Comparison of ENCODE assay signal across 1 cellular context in the genomic region with DNA sequence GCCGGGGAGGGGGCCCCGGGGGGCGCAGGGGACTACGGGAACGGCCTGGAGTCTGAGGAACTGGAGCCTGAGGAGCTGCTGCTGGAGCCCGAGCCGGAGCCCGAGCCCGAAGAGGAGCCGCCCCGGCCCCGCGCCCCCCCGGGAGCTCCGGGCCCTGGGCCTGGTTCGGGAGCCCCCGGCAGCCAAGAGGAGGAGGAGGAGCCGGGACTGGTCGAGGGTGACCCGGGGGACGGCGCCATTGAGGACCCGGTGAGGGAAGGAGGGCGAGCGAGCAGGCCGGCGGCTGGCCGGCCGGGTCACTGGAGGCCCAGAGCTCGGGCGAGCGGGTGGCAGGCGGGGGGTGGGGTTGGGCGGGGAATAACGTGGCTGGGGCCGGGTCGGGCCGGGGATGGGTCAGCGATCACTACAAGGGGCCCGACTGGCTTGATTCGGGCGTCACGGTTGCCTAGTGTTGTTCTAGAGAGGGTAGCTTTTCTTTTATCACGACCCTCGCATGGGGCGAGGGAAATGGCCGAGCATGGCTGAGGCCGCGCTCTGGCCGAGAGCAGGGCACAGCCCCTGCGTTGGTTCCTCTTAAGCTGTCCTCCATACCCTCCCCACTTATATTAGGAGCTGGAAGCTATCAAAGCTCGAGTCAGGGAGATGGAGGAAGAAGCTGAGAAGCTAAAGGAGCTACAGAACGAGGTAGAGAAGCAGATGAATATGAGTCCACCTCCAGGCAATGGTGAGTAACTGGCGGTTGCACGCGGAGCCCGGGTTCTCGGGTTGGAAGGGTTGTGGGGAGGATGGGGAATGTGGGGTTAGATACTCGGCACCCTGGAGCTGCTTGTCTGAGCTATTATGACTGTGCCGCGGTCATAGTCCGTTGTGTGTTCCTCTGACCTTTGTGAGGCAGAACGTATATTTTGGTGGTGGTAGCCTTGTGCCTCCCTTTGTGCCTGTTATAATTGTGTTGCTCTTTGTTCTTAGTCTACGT.
A peak's percentile ranks its signal among the peaks of the same experiment; 100 is the strongest.
TF ChIP-seq lines count a peak whose summit lies in the region.

No MANE protein-coding gene starts in this region.

TF ChIP-seq in HepG2, 621 proteins besides CTCF, POLR2A, EP300 and RAD21 (continued from another document and continues in another):
- TF ChIP-seq RERE (CRISPR knock-in tag; IDR thresholded peaks at IDR 0.05; ENCODE audit: low read depth), result no peak
- peak; percentile 18; the same call in 1 of the 2 replicates for TF ChIP-seq FOXP4 (CRISPR knock-in tag; IDR thresholded peaks at IDR 0.05)
- no peak for TF ChIP-seq HNRNPH1 (optimal IDR thresholded peaks at IDR 0.05; ENCODE audit: low read depth, low read length)
- TF ChIP-seq, protein P1, sequence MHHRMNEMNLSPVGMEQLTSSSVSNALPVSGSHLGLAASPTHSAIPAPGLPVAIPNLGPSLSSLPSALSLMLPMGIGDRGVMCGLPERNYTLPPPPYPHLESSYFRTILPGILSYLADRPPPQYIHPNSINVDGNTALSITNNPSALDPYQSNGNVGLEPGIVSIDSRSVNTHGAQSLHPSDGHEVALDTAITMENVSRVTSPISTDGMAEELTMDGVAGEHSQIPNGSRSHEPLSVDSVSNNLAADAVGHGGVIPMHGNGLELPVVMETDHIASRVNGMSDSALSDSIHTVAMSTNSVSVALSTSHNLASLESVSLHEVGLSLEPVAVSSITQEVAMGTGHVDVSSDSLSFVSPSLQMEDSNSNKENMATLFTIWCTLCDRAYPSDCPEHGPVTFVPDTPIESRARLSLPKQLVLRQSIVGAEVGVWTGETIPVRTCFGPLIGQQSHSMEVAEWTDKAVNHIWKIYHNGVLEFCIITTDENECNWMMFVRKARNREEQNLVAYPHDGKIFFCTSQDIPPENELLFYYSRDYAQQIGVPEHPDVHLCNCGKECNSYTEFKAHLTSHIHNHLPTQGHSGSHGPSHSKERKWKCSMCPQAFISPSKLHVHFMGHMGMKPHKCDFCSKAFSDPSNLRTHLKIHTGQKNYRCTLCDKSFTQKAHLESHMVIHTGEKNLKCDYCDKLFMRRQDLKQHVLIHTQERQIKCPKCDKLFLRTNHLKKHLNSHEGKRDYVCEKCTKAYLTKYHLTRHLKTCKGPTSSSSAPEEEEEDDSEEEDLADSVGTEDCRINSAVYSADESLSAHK (CRISPR knock-in tag; IDR thresholded peaks at IDR 0.05; ENCODE audit: borderline replicate concordance), result no peak
- TF ChIP-seq ZNF891 (CRISPR knock-in tag; IDR thresholded peaks at IDR 0.05), result peak; percentile 93
- peak; percentile 80; the same call in 1 of the 2 replicates for TF ChIP-seq BRD4 (CRISPR knock-in tag; IDR thresholded peaks at IDR 0.05)
- TF ChIP-seq, protein P2, sequence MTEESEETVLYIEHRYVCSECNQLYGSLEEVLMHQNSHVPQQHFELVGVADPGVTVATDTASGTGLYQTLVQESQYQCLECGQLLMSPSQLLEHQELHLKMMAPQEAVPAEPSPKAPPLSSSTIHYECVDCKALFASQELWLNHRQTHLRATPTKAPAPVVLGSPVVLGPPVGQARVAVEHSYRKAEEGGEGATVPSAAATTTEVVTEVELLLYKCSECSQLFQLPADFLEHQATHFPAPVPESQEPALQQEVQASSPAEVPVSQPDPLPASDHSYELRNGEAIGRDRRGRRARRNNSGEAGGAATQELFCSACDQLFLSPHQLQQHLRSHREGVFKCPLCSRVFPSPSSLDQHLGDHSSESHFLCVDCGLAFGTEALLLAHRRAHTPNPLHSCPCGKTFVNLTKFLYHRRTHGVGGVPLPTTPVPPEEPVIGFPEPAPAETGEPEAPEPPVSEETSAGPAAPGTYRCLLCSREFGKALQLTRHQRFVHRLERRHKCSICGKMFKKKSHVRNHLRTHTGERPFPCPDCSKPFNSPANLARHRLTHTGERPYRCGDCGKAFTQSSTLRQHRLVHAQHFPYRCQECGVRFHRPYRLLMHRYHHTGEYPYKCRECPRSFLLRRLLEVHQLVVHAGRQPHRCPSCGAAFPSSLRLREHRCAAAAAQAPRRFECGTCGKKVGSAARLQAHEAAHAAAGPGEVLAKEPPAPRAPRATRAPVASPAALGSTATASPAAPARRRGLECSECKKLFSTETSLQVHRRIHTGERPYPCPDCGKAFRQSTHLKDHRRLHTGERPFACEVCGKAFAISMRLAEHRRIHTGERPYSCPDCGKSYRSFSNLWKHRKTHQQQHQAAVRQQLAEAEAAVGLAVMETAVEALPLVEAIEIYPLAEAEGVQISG (CRISPR knock-in tag; IDR thresholded peaks at IDR 0.05), result peak; percentile 76; the same call in 1 of the 2 replicates
- TF ChIP-seq, protein P3, sequence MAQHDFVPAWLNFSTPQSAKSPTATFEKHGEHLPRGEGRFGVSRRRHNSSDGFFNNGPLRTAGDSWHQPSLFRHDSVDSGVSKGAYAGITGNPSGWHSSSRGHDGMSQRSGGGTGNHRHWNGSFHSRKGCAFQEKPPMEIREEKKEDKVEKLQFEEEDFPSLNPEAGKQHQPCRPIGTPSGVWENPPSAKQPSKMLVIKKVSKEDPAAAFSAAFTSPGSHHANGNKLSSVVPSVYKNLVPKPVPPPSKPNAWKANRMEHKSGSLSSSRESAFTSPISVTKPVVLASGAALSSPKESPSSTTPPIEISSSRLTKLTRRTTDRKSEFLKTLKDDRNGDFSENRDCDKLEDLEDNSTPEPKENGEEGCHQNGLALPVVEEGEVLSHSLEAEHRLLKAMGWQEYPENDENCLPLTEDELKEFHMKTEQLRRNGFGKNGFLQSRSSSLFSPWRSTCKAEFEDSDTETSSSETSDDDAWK (CRISPR knock-in tag; IDR thresholded peaks at IDR 0.05), result no peak
- TF ChIP-seq ZNF468 (CRISPR knock-in tag; IDR thresholded peaks at IDR 0.05), result no peak
- TF ChIP-seq, protein P4, sequence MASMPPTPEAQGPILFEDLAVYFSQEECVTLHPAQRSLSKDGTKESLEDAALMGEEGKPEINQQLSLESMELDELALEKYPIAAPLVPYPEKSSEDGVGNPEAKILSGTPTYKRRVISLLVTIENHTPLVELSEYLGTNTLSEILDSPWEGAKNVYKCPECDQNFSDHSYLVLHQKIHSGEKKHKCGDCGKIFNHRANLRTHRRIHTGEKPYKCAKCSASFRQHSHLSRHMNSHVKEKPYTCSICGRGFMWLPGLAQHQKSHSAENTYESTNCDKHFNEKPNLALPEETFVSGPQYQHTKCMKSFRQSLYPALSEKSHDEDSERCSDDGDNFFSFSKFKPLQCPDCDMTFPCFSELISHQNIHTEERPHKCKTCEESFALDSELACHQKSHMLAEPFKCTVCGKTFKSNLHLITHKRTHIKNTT (CRISPR knock-in tag; IDR thresholded peaks at IDR 0.05), result no peak
- TF ChIP-seq, protein P5, sequence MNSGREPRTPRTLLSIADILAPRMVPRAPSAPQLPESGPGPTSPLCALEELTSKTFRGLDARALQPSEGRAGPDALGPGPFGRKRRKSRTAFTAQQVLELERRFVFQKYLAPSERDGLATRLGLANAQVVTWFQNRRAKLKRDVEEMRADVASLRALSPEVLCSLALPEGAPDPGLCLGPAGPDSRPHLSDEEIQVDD (CRISPR knock-in tag; IDR thresholded peaks at IDR 0.05; ENCODE audit: borderline replicate concordance), result peak; percentile 36; the same call in 1 of the 2 replicates
- no peak for TF ChIP-seq KLF13 (CRISPR knock-in tag; IDR thresholded peaks at IDR 0.05)
- no peak for TF ChIP-seq ATF7-NPFF (CRISPR knock-in tag; IDR thresholded peaks at IDR 0.05; ENCODE audit: low read depth)
- peak; percentile 42; the same call in 1 of the 2 replicates for TF ChIP-seq NFYC (CRISPR knock-in tag; IDR thresholded peaks at IDR 0.05)
- no peak for TF ChIP-seq ZNF124 (CRISPR knock-in tag; IDR thresholded peaks at IDR 0.05)
- TF ChIP-seq ELF3 (CRISPR knock-in tag; IDR thresholded peaks at IDR 0.05), result peak; percentile 22; the same call in 1 of the 2 replicates
- TF ChIP-seq SP5 (CRISPR knock-in tag; IDR thresholded peaks at IDR 0.05; ENCODE audit: borderline replicate concordance, low read depth), result no peak; the same call in none of the 2 replicates
- peak; percentile 83 for TF ChIP-seq ZNF768 (CRISPR knock-in tag; IDR thresholded peaks at IDR 0.05)
- TF ChIP-seq, protein P6, sequence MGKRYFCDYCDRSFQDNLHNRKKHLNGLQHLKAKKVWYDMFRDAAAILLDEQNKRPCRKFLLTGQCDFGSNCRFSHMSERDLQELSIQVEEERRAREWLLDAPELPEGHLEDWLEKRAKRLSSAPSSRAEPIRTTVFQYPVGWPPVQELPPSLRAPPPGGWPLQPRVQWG (CRISPR knock-in tag; IDR thresholded peaks at IDR 0.05; ENCODE audit: borderline replicate concordance, low read depth), result no peak
- peak; percentile 79; the same call in 1 of the 2 replicates for TF ChIP-seq SMAD1 (CRISPR knock-in tag; IDR thresholded peaks at IDR 0.05; ENCODE audit: borderline replicate concordance, low read depth)
- TF ChIP-seq POGK (CRISPR knock-in tag; conservative IDR thresholded peaks at IDR 0.05), result no peak
- TF ChIP-seq ISL2 (CRISPR knock-in tag; IDR thresholded peaks at IDR 0.05), result peak; percentile 77
- TF ChIP-seq ZNF782 (CRISPR knock-in tag; IDR thresholded peaks at IDR 0.05; ENCODE audit: borderline replicate concordance), result no peak
- TF ChIP-seq HHEX (CRISPR knock-in tag; IDR thresholded peaks at IDR 0.05), result no peak
- TF ChIP-seq ZNF547 (CRISPR knock-in tag; IDR thresholded peaks at IDR 0.05), result no peak
- TF ChIP-seq, protein P7, sequence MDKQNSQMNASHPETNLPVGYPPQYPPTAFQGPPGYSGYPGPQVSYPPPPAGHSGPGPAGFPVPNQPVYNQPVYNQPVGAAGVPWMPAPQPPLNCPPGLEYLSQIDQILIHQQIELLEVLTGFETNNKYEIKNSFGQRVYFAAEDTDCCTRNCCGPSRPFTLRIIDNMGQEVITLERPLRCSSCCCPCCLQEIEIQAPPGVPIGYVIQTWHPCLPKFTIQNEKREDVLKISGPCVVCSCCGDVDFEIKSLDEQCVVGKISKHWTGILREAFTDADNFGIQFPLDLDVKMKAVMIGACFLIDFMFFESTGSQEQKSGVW (CRISPR knock-in tag; IDR thresholded peaks at IDR 0.05; ENCODE audit: borderline replicate concordance), result no peak
- peak; percentile 20 for TF ChIP-seq PHF5A (CRISPR knock-in tag; IDR thresholded peaks at IDR 0.05; ENCODE audit: low read depth, unreplicated experiment)
- 0 out of 2 replicates have a peak, but pooled peaks have one; percentile 52 for TF ChIP-seq MED13 (CRISPR knock-in tag; IDR thresholded peaks at IDR 0.05)
